Comparison of ENCODE assay signal across 8 cellular contexts in genomic region chr1:92584810-92585209, GRCh38.
DNase-seq lines count a peak whose midpoint lies in the region; ATAC-seq and TF ChIP-seq lines count a peak whose summit lies in the region.
"Not testable (repeated sequence)": the region's sequence is repeated elsewhere in the genome, so short reads cannot be mapped to it uniquely, and the experiment has no call there.

No MANE protein-coding gene starts in this region.

- H3K27me3 ChIP-seq in DND-41 (ENCODE audit: insufficient read depth, low read length, poor library complexity); naive thymus-derived CD4-positive, alpha-beta T cell (ENCODE audit: control insufficient read depth in 2 of 2, insufficient read depth in 2 of 2, low read length in 2 of 2): not testable (repeated sequence)

- POLR2A ChIA-PET in activated CD4-positive, alpha-beta T cell treated with anti-CD3 and anti-CD28 coated beads for 36 hours (lab: Charles Lee): interaction anchor here (0.8 to 3.2 kb wide), 6 partner anchors 46 to 111 kb away, joined by 3 to 24 read pairs (median 8); no protein-coding TSS in a partner anchor
- POLR2A ChIA-PET in naive thymus-derived CD4-positive, alpha-beta T cell (lab: Charles Lee): interaction anchor here (0.9 kb wide), 1 partner anchor 98 kb away, joined by 3 read pairs; the partner anchor contains the start of gene GFI1

- peak overlapping the region; percentile 7; the same call in 1 of the 2 replicates for H3K27ac Mint-ChIP-seq in HFFc6
- peak overlapping the region; percentile 92 for H3K27ac Mint-ChIP-seq in activated CD4-positive, alpha-beta T cell treated with anti-CD3 and anti-CD28 coated beads for 36 hours
- H3K27ac Mint-ChIP-seq in activated naive CD8-positive, alpha-beta T cell treated with anti-CD3 and anti-CD28 coated beads, Interleukin-2, amount 50 U/mL, for 24 hours: peak overlapping the region; percentile 94
- H3K27ac Mint-ChIP-seq in naive thymus-derived CD4-positive, alpha-beta T cell: peak overlapping the region in 7 of 9 donors; percentile 47 to 93 (median 86)

- peaks cover 16% of the 10 kb centered on the region for H3K36me3 Mint-ChIP-seq in HFFc6 (ENCODE audit: low read depth)
- H3K36me3 Mint-ChIP-seq in activated CD4-positive, alpha-beta T cell treated with anti-CD3 and anti-CD28 coated beads for 36 hours (ENCODE audit: low read depth): peaks cover 22% of the 10 kb centered on the region
- peaks cover 17% of the 10 kb centered on the region for H3K36me3 Mint-ChIP-seq in activated naive CD8-positive, alpha-beta T cell treated with anti-CD3 and anti-CD28 coated beads, Interleukin-2, amount 50 U/mL, for 24 hours (ENCODE audit: low read depth)
- peaks cover 0 to 22% (median 4%) of the 10 kb centered on the region in 5 donors for H3K36me3 Mint-ChIP-seq in naive thymus-derived CD4-positive, alpha-beta T cell

- H4K20me1 ChIP-seq in DND-41 (ENCODE audit: insufficient read depth, low read length): not testable (repeated sequence)

- H3K27ac ChIP-seq in DND-41 (ENCODE audit: low read length): peak overlapping the region; percentile 84
- H3K27ac ChIP-seq in naive thymus-derived CD4-positive, alpha-beta T cell (ENCODE audit: low read depth, low read length): peak overlapping the region; percentile 32

- ATAC-seq in DND-41 (ENCODE audit: insufficient read depth, low read depth); activated naive CD8-positive, alpha-beta T cell treated with anti-CD3 and anti-CD28 coated beads, Interleukin-2, amount 50 U/mL, for 24 hours; naive thymus-derived CD4-positive, alpha-beta T cell: not testable (repeated sequence)
- ATAC-seq in HG03520 (IDR thresholded peaks at IDR 0.05; ENCODE audit: unreplicated experiment): peak; percentile 12
- peak; percentile 12 for ATAC-seq in activated CD4-positive, alpha-beta T cell treated with anti-CD3 and anti-CD28 coated beads for 36 hours

- intact Hi-C loops in activated CD4-positive, alpha-beta T cell treated with anti-CD3 and anti-CD28 coated beads for 36 hours (cut with DNase I, micrococcal nuclease): loop anchor here (1.0 to 10.0 kb wide), 9 partner anchors 9 to 1028 kb away; partner anchors contain the start of genes RPL5 (in 2 of the 2) and GFI1 (in 1 of the 2)
- intact Hi-C loops in naive thymus-derived CD4-positive, alpha-beta T cell (cut with micrococcal nuclease): loop anchor here (1.0 to 5.0 kb wide), 8 partner anchors 14 to 1563 kb away; partner anchors contain the start of genes GFI1 (in 1 of the 2) and ZNF644 (in 1 of the 2)

- peaks cover 29% of the 10 kb centered on the region for H3K4me1 ChIP-seq in DND-41 (ENCODE audit: insufficient read depth, low read length)
- peaks cover 27 to 38% of the 10 kb centered on the region in 2 donors for H3K4me1 ChIP-seq in naive thymus-derived CD4-positive, alpha-beta T cell (ENCODE audit: control insufficient read depth in 2 of 2, insufficient read depth in 2 of 2, low read length in 2 of 2)

- not testable (repeated sequence) for DNase-seq in DND-41; HFFc6; activated naive CD8-positive, alpha-beta T cell treated with anti-CD3 and anti-CD28 coated beads, Interleukin-2, amount 50 U/mL, for 24 hours; naive thymus-derived CD4-positive, alpha-beta T cell
- DNase-seq in activated CD4-positive, alpha-beta T cell treated with anti-CD3 and anti-CD28 coated beads for 36 hours: peak; percentile 28
- peak; percentile 44 to 48 for DNase-seq in activated T-cell treated with anti-CD3 and anti-CD28 coated beads, Interleukin-2, amount 50 U/mL, for 48 hours
- DNase-seq in stimulated activated CD8-positive, alpha-beta memory T cell treated with anti-CD3 and anti-CD28 coated beads, Interleukin-4, amount 100 ng/mL, for 48 hours: peak; percentile 53

- H3K4me1 Mint-ChIP-seq in HFFc6 (ENCODE audit: low read depth): peaks cover 33% of the 10 kb centered on the region
- peaks cover 75% of the 10 kb centered on the region for H3K4me1 Mint-ChIP-seq in activated CD4-positive, alpha-beta T cell treated with anti-CD3 and anti-CD28 coated beads for 36 hours
- peaks cover 89% of the 10 kb centered on the region for H3K4me1 Mint-ChIP-seq in activated naive CD8-positive, alpha-beta T cell treated with anti-CD3 and anti-CD28 coated beads, Interleukin-2, amount 50 U/mL, for 24 hours
- H3K4me1 Mint-ChIP-seq in naive thymus-derived CD4-positive, alpha-beta T cell: peaks cover 22 to 64% (median 63%) of the 10 kb centered on the region in 7 donors

- not testable (repeated sequence) for TF ChIP-seq CTCF in DND-41 (IDR thresholded peaks at IDR 0.05; ENCODE audit: borderline replicate concordance, extremely low read depth, low read length, poor library complexity, severe bottlenecking); HFFc6 (IDR thresholded peaks at IDR 0.05)

- peak overlapping the region; percentile 52 for H3K4me2 ChIP-seq in DND-41 (ENCODE audit: insufficient read depth, low read length)

- CTCF ChIA-PET in activated CD4-positive, alpha-beta T cell treated with anti-CD3 and anti-CD28 coated beads for 36 hours (lab: Charles Lee): interaction anchor here (1.0 to 1.6 kb wide), 4 partner anchors 42 to 100 kb away, joined by 4 to 9 read pairs (median 6); no protein-coding TSS in a partner anchor
- CTCF ChIA-PET in naive thymus-derived CD4-positive, alpha-beta T cell (lab: Charles Lee): interaction anchor here (0.6 to 2.1 kb wide), 6 partner anchors 47 to 584 kb away, joined by 3 to 8 read pairs (median 4); no protein-coding TSS in a partner anchor

- H3K9me3 Mint-ChIP-seq in HFFc6; activated CD4-positive, alpha-beta T cell treated with anti-CD3 and anti-CD28 coated beads for 36 hours (ENCODE audit: low read depth); activated naive CD8-positive, alpha-beta T cell treated with anti-CD3 and anti-CD28 coated beads, Interleukin-2, amount 50 U/mL, for 24 hours: not testable (repeated sequence)
- H3K9me3 Mint-ChIP-seq in naive thymus-derived CD4-positive, alpha-beta T cell: peaks cover 0 to 17% (median 0%) of the 10 kb centered on the region in 11 donors

- H3K9me3 ChIP-seq in DND-41 (ENCODE audit: insufficient read depth, low read length, severe bottlenecking); naive thymus-derived CD4-positive, alpha-beta T cell (ENCODE audit: control insufficient read depth in 2 of 3, low read length in 3 of 3): not testable (repeated sequence)

- not testable (repeated sequence) for H2AFZ ChIP-seq in DND-41 (ENCODE audit: low read depth, low read length)

- H3K9ac ChIP-seq in DND-41 (ENCODE audit: low read depth, low read length): peak overlapping the region; percentile 52

- H3K4me3 ChIP-seq in DND-41 (ENCODE audit: low read depth in 1 of 2, low read length in 2 of 2); naive thymus-derived CD4-positive, alpha-beta T cell (ENCODE audit: low read length): not testable (repeated sequence)

- not testable (repeated sequence) for H3K79me2 ChIP-seq in DND-41 (ENCODE audit: insufficient read depth, low read length)

- not testable (repeated sequence) for H3K36me3 ChIP-seq in DND-41 (ENCODE audit: insufficient read depth, low read length); naive thymus-derived CD4-positive, alpha-beta T cell (ENCODE audit: control insufficient read depth in 2 of 3, insufficient read depth in 3 of 3, low read length in 3 of 3)

- H3K27me3 Mint-ChIP-seq in HFFc6 (ENCODE audit: insufficient read depth); activated CD4-positive, alpha-beta T cell treated with anti-CD3 and anti-CD28 coated beads for 36 hours; activated naive CD8-positive, alpha-beta T cell treated with anti-CD3 and anti-CD28 coated beads, Interleukin-2, amount 50 U/mL, for 24 hours; naive thymus-derived CD4-positive, alpha-beta T cell: not testable (repeated sequence)

- H3K4me3 Mint-ChIP-seq in HFFc6; activated CD4-positive, alpha-beta T cell treated with anti-CD3 and anti-CD28 coated beads for 36 hours: not testable (repeated sequence)
- H3K4me3 Mint-ChIP-seq in activated naive CD8-positive, alpha-beta T cell treated with anti-CD3 and anti-CD28 coated beads, Interleukin-2, amount 50 U/mL, for 24 hours: peak overlapping the region; percentile 76
- H3K4me3 Mint-ChIP-seq in naive thymus-derived CD4-positive, alpha-beta T cell: peak overlapping the region in 4 of 10 donors; percentile 7 to 71 (median 68)

Comparison
In these comparisons a context has a peak if more than half of its experiments do, and no peak if none do; other contexts are left out.
1. H3K27ac Mint-ChIP-seq: peak in every context shown above with its lines; median percentile 94 in activated naive CD8-positive, alpha-beta T cell treated with anti-CD3 and anti-CD28 coated beads, Interleukin-2, amount 50 U/mL, for 24 hours; 92 in activated CD4-positive, alpha-beta T cell treated with anti-CD3 and anti-CD28 coated beads for 36 hours; 86 in naive thymus-derived CD4-positive, alpha-beta T cell; 7 in HFFc6.